Comparison of ENCODE assay signal across 9 cellular contexts in genomic region chr2:152062130-152063091, GRCh38. TPM values are rescaled to one million over a fixed set of nuclear protein-coding genes. Genes with fewer than 3 reads are reported as not detected.
DNase-seq lines count a peak whose midpoint lies in the region; ATAC-seq and TF ChIP-seq lines count a peak whose summit lies in the region.
"Had no signal": no experiment of that assay in that cellular context is flagged by ENCODE, and none has a peak within 500 bp of the region (broad histone marks: within the 10 kb centered on the region; RNA-seq: fewer than 3 reads in every experiment).

No MANE protein-coding gene starts in this region.

- H3K36me3 ChIP-seq in BJ (ENCODE audit: control insufficient read depth, insufficient read depth, low read length): no peaks in the 10 kb centered on the region
- no peaks in the 10 kb centered on the region for H3K36me3 ChIP-seq in BE2C
- H3K36me3 ChIP-seq: neutrophil had no signal

- H3K4me3 ChIP-seq in BJ (ENCODE audit: low read depth, low read length): no peak overlapping the region
- H3K4me3 ChIP-seq in BE2C (ENCODE audit: low read depth, low read length): no peak overlapping the region

- peak; percentile 55 for ATAC-seq in GM21367 (IDR thresholded peaks at IDR 0.05; ENCODE audit: unreplicated experiment)
- no peak for ATAC-seq in left colon

- H3K27me3 ChIP-seq in BJ (ENCODE audit: control insufficient read depth, insufficient read depth, low read length) (peaks cover 7% of the 10 kb centered on the region; the same call in 1 of the 2 replicates), BE2C (no peaks in the 10 kb centered on the region)
- H3K27me3 ChIP-seq: neutrophil had no signal

- POLR2A ChIA-PET in BJ (lab: Charles Lee): no interaction called here

- peak; percentile 11 for DNase-seq in BJ (ENCODE audit: low read depth)
- DNase-seq in T1000 (lab: John Stamatoyannopoulos, UW): peak; percentile 11
- DNase-seq in medulla oblongata (ENCODE audit: extremely low spot score): peak; percentile 23
- no peak for DNase-seq in stimulated activated CD8-positive, alpha-beta memory T cell treated with anti-CD3 and anti-CD28 coated beads, Interleukin-4, amount 100 ng/mL, for 48 hours
- no peak for DNase-seq in BE2C
- no peak for DNase-seq in left colon
- no peak for DNase-seq in hippocampal formation (lab: John Stamatoyannopoulos, UW)

- CTCF ChIA-PET in BJ (lab: Yijun Ruan, JAX): interaction anchor here (1.4 to 2.7 kb wide), 3 partner anchors 18 to 37 kb away, joined by 3 to 11 read pairs (median 4); no protein-coding TSS in a partner anchor

- intact Hi-C loops in left colon (cut with DNase I, micrococcal nuclease): no loop called here

- H3K4me1 ChIP-seq in BE2C: no peaks in the 10 kb centered on the region

- no peak for TF ChIP-seq CTCF in BJ (IDR thresholded peaks at IDR 0.05; ENCODE audit: insufficient read depth, low read depth, low read length)
- TF ChIP-seq CTCF in BE2C (IDR thresholded peaks at IDR 0.05; ENCODE audit: low read depth, low read length): no peak

- H3K9me3 ChIP-seq in BE2C: no peaks in the 10 kb centered on the region
- H3K9me3 ChIP-seq: neutrophil had no signal

RNA-seq across cellular contexts. Expression of gene CACNB4, which starts 36.4 kb away (rescaled TPM):
- 0.12 TPM in 2 replicates for polyA plus RNA-seq in BJ (2011; rRNA removed)
- 0.24 and 0.57 TPM in 2 replicates for polyA minus RNA-seq in BJ (2011; rRNA and poly(A)+ RNA removed)
- 0.83 TPM for polyA plus RNA-seq in BE2C (2012; ENCODE audit: insufficient read depth, insufficient read length, low read depth)
- total RNA-seq in left colon: 1 to 10 TPM in 1 of 2 donors, under 1 TPM in 1; 0.55 to 1.3 TPM

Comparison
In these comparisons a context has a peak if more than half of its experiments do, and no peak if none do; other contexts are left out.
1. DNase-seq: peak in BJ (single experiment), T1000 (single experiment) and medulla oblongata (single experiment); none in stimulated activated CD8-positive, alpha-beta memory T cell treated with anti-CD3 and anti-CD28 coated beads, Interleukin-4, amount 100 ng/mL, for 48 hours (single experiment), BE2C (single experiment), left colon (0 of 2) and hippocampal formation (0 of 2).